12 cellular contexts compared by ENCODE assay signal in genomic region chr9:34337404-34337803, GRCh38. TPM values are rescaled to one million over a fixed set of nuclear protein-coding genes. Genes with fewer than 3 reads are reported as not detected.
DNase-seq lines count a peak whose midpoint lies in the region; ATAC-seq, FAIRE-seq and TF ChIP-seq lines count a peak whose summit lies in the region.
"Had no signal": no experiment of that assay in that cellular context is flagged by ENCODE, and none has a peak within 500 bp of the region (broad histone marks: within the 10 kb centered on the region; RNA-seq: fewer than 3 reads in every experiment).

No MANE protein-coding gene starts in this region.

- BruUV-seq in IMR-90 (replicated peaks; lab: Mats Ljungman, UMichigan) (no TSS peak), GM12878 (replicated peaks; lab: Mats Ljungman, UMichigan) (no TSS peak)

- H4K91ac ChIP-seq in IMR-90 (ENCODE audit: insufficient read depth, low read depth, low read length), result no peak overlapping the region

- dilution Hi-C loops in IMR-90 (cut with HindIII; ENCODE audit: low sequenced_read_pairs, unreplicated experiment), result no loop called here

- H4K20me1 ChIP-seq in IMR-90 (ENCODE audit: insufficient read depth, low read length), result peaks cover 3% of the 10 kb centered on the region; the same call in 1 of the 2 replicates
- H4K20me1 ChIP-seq in GM12878 (ENCODE audit: control insufficient read depth, insufficient read depth), result no peaks in the 10 kb centered on the region

- peaks cover 21 to 37% of the 10 kb centered on the region in 2 experiments for H3K79me1 ChIP-seq in IMR-90 (ENCODE audit: low read depth in 1 of 2, low read length in 2 of 2)

- no peak overlapping the region for H3K56ac ChIP-seq in IMR-90 (ENCODE audit: extremely low read depth, insufficient read depth, low read length)

- no peak for FAIRE-seq in GM12878 (lab: Jason Lieb, UNC)

- no peak overlapping the region for H3K9ac ChIP-seq in IMR-90 (ENCODE audit: low read depth, low read length)
- H3K9ac ChIP-seq in GM12878 (ENCODE audit: control insufficient read depth, insufficient read depth, low read length), result no peak overlapping the region

- H2AK9ac ChIP-seq in IMR-90 (replicated peaks; ENCODE audit: low read depth, low read length, poor library complexity), result no peak overlapping the region

- no peaks in the 10 kb centered on the region for H3K9me1 ChIP-seq in IMR-90 (ENCODE audit: insufficient read depth, low read length)

- RAD21 ChIA-PET in GM12878 (lab: Charles Lee; ENCODE audit: unreplicated experiment), result no interaction called here

- no peak overlapping the region for H3K4ac ChIP-seq in IMR-90 (ENCODE audit: low read depth, low read length)

- DNase-seq in AG09319 (ENCODE audit: extremely low read depth, low read depth) (no peak), IMR-90 (peak; percentile 37), GM12878 (ENCODE audit: low read depth, low spot score) (no peak), kidney epithelial cell (ENCODE audit: low read depth) (no peak), NCI-H2081 (lab: John Stamatoyannopoulos, UW) (no peak), NCI-H446 (lab: John Stamatoyannopoulos, UW) (no peak), HuH-7.5 (ENCODE audit: low spot score) (no peak)
- DNase-seq: activated effector memory CD4-positive, alpha-beta T cell treated with anti-CD3 and anti-CD28 coated beads, Interleukin-2, amount 50 U/mL, for 16 hours; foreskin melanocyte; stomach had no signal

- CTCF ChIA-PET in IMR-90 (lab: Yijun Ruan, JAX), result interaction anchor here (0.6 to 1.0 kb wide), 3 partner anchors 13 to 172 kb away, joined by 3 read pairs; no protein-coding TSS in a partner anchor
- CTCF ChIA-PET in GM12878 (lab: Yijun Ruan, JAX), result interaction anchor here (1.2 to 8.1 kb wide), 2 partner anchors 40 to 84 kb away, joined by 4 to 134 read pairs; partner anchors contain the start of gene MYORG

- no peak overlapping the region for H4K8ac ChIP-seq in IMR-90 (ENCODE audit: low read depth in 2 of 2, low read length in 2 of 2)

- H2AFZ ChIP-seq in IMR-90 (replicated peaks; ENCODE audit: low read length, poor library complexity) (no peak overlapping the region), GM12878 (ENCODE audit: control insufficient read depth, low read depth, low read length) (no peak overlapping the region)

- TF ChIP-seq CTCF in AG09319 (IDR thresholded peaks at IDR 0.05; ENCODE audit: low read depth, low read length), result peak; percentile 26
- peak; percentile 40 for TF ChIP-seq CTCF in IMR-90 (conservative IDR thresholded peaks at IDR 0.05; ENCODE audit: low read depth, low read length)
- TF ChIP-seq CTCF in GM12878 (IDR thresholded peaks at IDR 0.05 in 2 of 3, conservative IDR thresholded peaks at IDR 0.05 in 1 of 3; ENCODE audit: control insufficient read depth in 2 of 3, extremely low read depth in 1 of 3, insufficient read depth in 1 of 3, low read depth in 3 of 3, low read length in 3 of 3), result no peak; a peak in 1 of 6 replicates
- TF ChIP-seq CTCF in kidney epithelial cell (IDR thresholded peaks at IDR 0.05; ENCODE audit: insufficient read depth, low read length, poor library complexity, severe bottlenecking), result peak; percentile 14

- WGBS in IMR-90 (ENCODE audit: extremely low coverage in 2 of 2, insufficient read length in 1 of 2), 2 experiments, result 100% methylated on average over 1 of the region's 2 CpGs; no CpG with 5 or more reads in 1 of the 2 experiments
- 100% methylated on average over 2 of the region's 2 CpGs for WGBS in GM12878 (ENCODE audit: insufficient coverage, insufficient replicate concordance, low lambda C conversion rate, missing lambda C conversion rate)

- H3K27ac ChIP-seq in IMR-90 (ENCODE audit: insufficient read depth, low read length) (no peak overlapping the region), GM12878 (ENCODE audit: control insufficient read depth, insufficient read depth) (no peak overlapping the region)
- H3K27ac ChIP-seq: stomach had no signal

- ATAC-seq in IMR-90 (ENCODE audit: low read depth), result no peak
- no peak for ATAC-seq in GM12878
- ATAC-seq in esophagus mucosa, result no peak
- ATAC-seq: sciatic nerve had no signal

- no peak overlapping the region for H3K4me3 ChIP-seq in IMR-90 (ENCODE audit: insufficient read depth, low read depth, low read length)
- H3K4me3 ChIP-seq in GM12878, result no peak overlapping the region
- no peak overlapping the region for H3K4me3 ChIP-seq in kidney epithelial cell (ENCODE audit: low read depth, low read length)
- H3K4me3 ChIP-seq: stomach had no signal

- H2BK120ac ChIP-seq in IMR-90 (ENCODE audit: low read depth, low read length), result no peak overlapping the region

- SMC1A ChIA-PET in GM12878 (lab: Charles Lee; ENCODE audit: uncharacterized antibody, unreplicated experiment), result no interaction called here

- H2BK5ac ChIP-seq in IMR-90 (ENCODE audit: low read depth, low read length, poor library complexity, severe bottlenecking), result no peak overlapping the region

- intact Hi-C loops in IMR-90 (cut with micrococcal nuclease) (no loop called here), GM12878 (cut with micrococcal nuclease; ENCODE audit: unreplicated experiment) (no loop called here)

- H2BK15ac ChIP-seq in IMR-90 (ENCODE audit: low read depth, low read length), result no peak overlapping the region

- TF ChIP-seq RAD21 in IMR-90 (IDR thresholded peaks at IDR 0.05; ENCODE audit: low read length) (peak; percentile 50), GM12878 (IDR thresholded peaks at IDR 0.05; ENCODE audit: insufficient read depth, low read depth, low read length) (0 out of 2 replicates have a peak, but pooled peaks have one; percentile 11)

- H3K27me3 ChIP-seq in IMR-90 (ENCODE audit: control insufficient read depth, insufficient read depth, low read length), result no peaks in the 10 kb centered on the region
- no peaks in the 10 kb centered on the region for H3K27me3 ChIP-seq in GM12878 (replicated peaks in 1 of 2; ENCODE audit: control insufficient read depth in 2 of 2, insufficient read depth in 2 of 2, low read length in 1 of 2)
- no peaks in the 10 kb centered on the region for H3K27me3 ChIP-seq in kidney epithelial cell (ENCODE audit: control insufficient read depth, insufficient read depth, low read length)
- H3K27me3 ChIP-seq: stomach had no signal

- no peak for TF ChIP-seq EP300 in GM12878 (IDR thresholded peaks at IDR 0.05; ENCODE audit: borderline replicate concordance in 1 of 2, control insufficient read depth in 1 of 2, low read depth in 2 of 2, low read length in 2 of 2)

- H2BK20ac ChIP-seq in IMR-90 (ENCODE audit: low read depth, low read length), result no peak overlapping the region

- no peaks in the 10 kb centered on the region for H3K4me1 ChIP-seq in IMR-90 (ENCODE audit: control insufficient read depth, insufficient read depth, low read length)
- no peaks in the 10 kb centered on the region for H3K4me1 ChIP-seq in GM12878 (ENCODE audit: control insufficient read depth, insufficient read depth, low read length)

- no peak overlapping the region for H4K5ac ChIP-seq in IMR-90 (ENCODE audit: low read depth, low read length)

- no peak overlapping the region for H3K14ac ChIP-seq in IMR-90 (replicated peaks; ENCODE audit: low read depth, low read length)

- POLR2A ChIA-PET in IMR-90 (lab: Charles Lee; ENCODE audit: unreplicated experiment), result no interaction called here
- POLR2A ChIA-PET in GM12878 (lab: Charles Lee), result no interaction called here

- no peak overlapping the region for H2AK5ac ChIP-seq in IMR-90 (ENCODE audit: low read depth, low read length)

- TF ChIP-seq POLR2A in IMR-90 (IDR thresholded peaks at IDR 0.05; ENCODE audit: low read depth, low read length) (no peak), GM12878 (IDR thresholded peaks at IDR 0.05; ENCODE audit: low read depth, low read length) (no peak)

- H3K36me3 ChIP-seq in IMR-90 (ENCODE audit: control insufficient read depth, insufficient read depth, low read length), result peaks cover 32% of the 10 kb centered on the region
- H3K36me3 ChIP-seq in GM12878 (ENCODE audit: control insufficient read depth in 2 of 2, insufficient read depth in 2 of 2, low read length in 1 of 2), result peaks cover 4 to 16% of the 10 kb centered on the region in 2 experiments; a peak in 3 of 4 replicates
- H3K36me3 ChIP-seq in kidney epithelial cell (ENCODE audit: control insufficient read depth, insufficient read depth, low read length), result peaks cover 3% of the 10 kb centered on the region

- H3K18ac ChIP-seq in IMR-90 (ENCODE audit: low read depth, low read length), result no peak overlapping the region

- H3K4me2 ChIP-seq in IMR-90 (ENCODE audit: low read depth, low read length), result no peak overlapping the region
- H3K4me2 ChIP-seq in GM12878 (ENCODE audit: control insufficient read depth, insufficient read depth), result no peak overlapping the region

- H3K23ac ChIP-seq in IMR-90 (ENCODE audit: low read depth, low read length), result no peak overlapping the region

- no peaks in the 10 kb centered on the region; the same call in 1 of the 2 replicates for H3K79me2 ChIP-seq in GM12878 (ENCODE audit: control insufficient read depth, insufficient read depth, low read length)

- H3K9me3 ChIP-seq in IMR-90 (ENCODE audit: control insufficient read depth, insufficient read depth, low read length) (no peaks in the 10 kb centered on the region), GM12878 (replicated peaks; ENCODE audit: control insufficient read depth, insufficient read depth, low read length) (no peaks in the 10 kb centered on the region)
- H3K9me3 ChIP-seq: stomach had no signal

- in situ Hi-C loops in IMR-90 (cut with MboI; ENCODE audit: low sequenced_read_pairs), result no loop called here
- in situ Hi-C loops in GM12878 (cut with MboI), result no loop called here

RNA-seq across cellular contexts. Expression of gene NUDT2, which starts 8.0 kb away (rescaled TPM):
- 33.9 and 45.0 TPM in 2 replicates for total RNA-seq in IMR-90 (2012; rRNA removed)
- 32.8 and 36.6 TPM in 2 replicates for polyA plus RNA-seq in IMR-90 (2012; rRNA removed)
- polyA plus RNA-seq in IMR-90 (2012; cell fraction: cytosol; rRNA removed), result 27.1 and 45.6 TPM in 2 replicates
- polyA plus RNA-seq in IMR-90 (2012; cell fraction: nucleus; rRNA removed; ENCODE audit: low replicate concordance), result 13.9 and 34.5 TPM in 2 replicates
- 4.5 and 7.5 TPM in 2 replicates for total RNA-seq in GM12878 (2013; cell fraction: nucleolus; rRNA removed)
- total RNA-seq in GM12878 (2014; rRNA removed), result 24.8 and 24.9 TPM in 2 replicates
- total RNA-seq in GM12878 (2014; rRNA removed; fragmentation: Illumina TruSeq; extraction: Trizol), result 28.7 and 31.2 TPM in 2 replicates
- 23.8 and 24.5 TPM in 2 replicates for total RNA-seq in GM12878 (2021)
- polyA plus RNA-seq in GM12878 (2011; ENCODE audit: low read depth), result 23.4 TPM
- polyA plus RNA-seq in GM12878 (2011; rRNA removed), result 46.6 and 46.8 TPM in 2 replicates
- 41.7 and 43.4 TPM in 2 replicates for polyA plus RNA-seq in GM12878 (2011; cell fraction: cytosol; rRNA removed)
- polyA plus RNA-seq in GM12878 (2011; cell fraction: nucleus; rRNA removed), result 16.7 and 20.8 TPM in 2 replicates
- polyA plus RNA-seq in GM12878 (2012), result 25.8 and 30.5 TPM in 2 replicates
- 29.2 and 30.1 TPM in 2 replicates for polyA plus RNA-seq in GM12878 (2014; fragmentation: Illumina TruSeq; extraction: Trizol)
- polyA plus RNA-seq in GM12878 (2014; fragmentation: Nextera tagmentation; extraction: Ambion mirVana), result 10 to 100 TPM; 54.4 to 55.1 TPM
- polyA plus RNA-seq in GM12878 (2014; rRNA removed), result 27.7 and 27.8 TPM in 2 replicates
- polyA plus RNA-seq in GM12878 (2016; fragmentation: Nextera tagmentation; extraction: Ambion mirVana), result 10 to 100 TPM; 37.2 to 40.5 TPM
- polyA minus RNA-seq in GM12878 (2011; rRNA and poly(A)+ RNA removed), result 20.0 and 23.2 TPM in 2 replicates
- polyA minus RNA-seq in GM12878 (2011; cell fraction: cytosol; rRNA and poly(A)+ RNA removed), result 4.0 and 4.9 TPM in 2 replicates
- 2.3 and 4.7 TPM in 2 replicates for polyA minus RNA-seq in GM12878 (2011; cell fraction: nucleus; rRNA and poly(A)+ RNA removed)
- 18.1 and 30.0 TPM in 2 replicates for total RNA-seq in kidney epithelial cell
- 19.9 TPM for total RNA-seq in esophagus mucosa

RNA-seq across cellular contexts. Expression of gene KIF24, which starts 8.3 kb away (rescaled TPM):
- total RNA-seq in IMR-90 (2012; rRNA removed), result 2.5 and 3.0 TPM in 2 replicates
- 1.1 and 1.4 TPM in 2 replicates for polyA plus RNA-seq in IMR-90 (2012; rRNA removed)
- polyA plus RNA-seq in IMR-90 (2012; cell fraction: cytosol; rRNA removed), result 0.29 and 0.36 TPM in 2 replicates
- 1.3 and 1.8 TPM in 2 replicates for polyA plus RNA-seq in IMR-90 (2012; cell fraction: nucleus; rRNA removed; ENCODE audit: low replicate concordance)
- total RNA-seq in GM12878 (2013; cell fraction: nucleolus; rRNA removed), result 8.8 and 9.8 TPM in 2 replicates
- 6.0 and 6.7 TPM in 2 replicates for total RNA-seq in GM12878 (2014; rRNA removed)
- total RNA-seq in GM12878 (2014; rRNA removed; fragmentation: Illumina TruSeq; extraction: Trizol), result 5.7 TPM in 2 replicates
- 5.2 and 5.3 TPM in 2 replicates for total RNA-seq in GM12878 (2021)
- 1.1 TPM for polyA plus RNA-seq in GM12878 (2011; ENCODE audit: low read depth)
- polyA plus RNA-seq in GM12878 (2011; rRNA removed), result 4.4 and 5.0 TPM in 2 replicates
- 4.1 and 4.7 TPM in 2 replicates for polyA plus RNA-seq in GM12878 (2011; cell fraction: cytosol; rRNA removed)
- polyA plus RNA-seq in GM12878 (2011; cell fraction: nucleus; rRNA removed), result 7.0 and 7.2 TPM in 2 replicates
- polyA plus RNA-seq in GM12878 (2012), result 1.3 and 1.7 TPM in 2 replicates
- polyA plus RNA-seq in GM12878 (2014; fragmentation: Illumina TruSeq; extraction: Trizol), result 4.7 and 5.5 TPM in 2 replicates
- polyA plus RNA-seq in GM12878 (2014; fragmentation: Nextera tagmentation; extraction: Ambion mirVana), result under 1 TPM; 0.58 to 0.66 TPM
- 4.2 and 4.5 TPM in 2 replicates for polyA plus RNA-seq in GM12878 (2014; rRNA removed)
- polyA plus RNA-seq in GM12878 (2016; fragmentation: Nextera tagmentation; extraction: Ambion mirVana), result 1 to 10 TPM; 5.8 to 6.0 TPM
- polyA minus RNA-seq in GM12878 (2011; rRNA and poly(A)+ RNA removed), result 10.2 and 10.5 TPM in 2 replicates
- 2.9 and 4.2 TPM in 2 replicates for polyA minus RNA-seq in GM12878 (2011; cell fraction: cytosol; rRNA and poly(A)+ RNA removed)
- 4.2 and 7.8 TPM in 2 replicates for polyA minus RNA-seq in GM12878 (2011; cell fraction: nucleus; rRNA and poly(A)+ RNA removed)
- 1.0 and 1.2 TPM in 2 replicates for total RNA-seq in kidney epithelial cell
- 2.0 TPM for total RNA-seq in esophagus mucosa

RNA-seq across cellular contexts. Expression of gene MYORG, which starts 39.3 kb away (rescaled TPM):
- total RNA-seq in IMR-90 (2012; rRNA removed) (0.36 and 0.56 TPM in 2 replicates), GM12878 (2014; rRNA removed) (0.11 and 0.16 TPM in 2 replicates), GM12878 (2014; rRNA removed; fragmentation: Illumina TruSeq; extraction: Trizol) (0.05 and 0.09 TPM in 2 replicates), GM12878 (2021) (0.21 and 0.36 TPM in 2 replicates), kidney epithelial cell (3.8 and 4.9 TPM in 2 replicates), esophagus mucosa (5.4 TPM)
- polyA plus RNA-seq in IMR-90 (2012; rRNA removed) (0.60 TPM in 2 replicates), GM12878 (2011; rRNA removed) (not detected in 2 replicates), GM12878 (2014; fragmentation: Illumina TruSeq; extraction: Trizol) (0.10 and 0.16 TPM in 2 replicates), GM12878 (2014; fragmentation: Nextera tagmentation; extraction: Ambion mirVana) (under 1 TPM; 0.06 to 0.07 TPM), GM12878 (2014; rRNA removed) (0.05 and 0.15 TPM in 2 replicates), GM12878 (2016; fragmentation: Nextera tagmentation; extraction: Ambion mirVana) (under 1 TPM; 0.13 to 0.24 TPM)
- 0.24 and 0.52 TPM in 2 replicates for polyA plus RNA-seq in IMR-90 (2012; cell fraction: cytosol; rRNA removed)
- 0.25 and 0.29 TPM in 2 replicates for polyA plus RNA-seq in IMR-90 (2012; cell fraction: nucleus; rRNA removed; ENCODE audit: low replicate concordance)
- 0.08 and 0.10 TPM in 2 replicates for total RNA-seq in GM12878 (2013; cell fraction: nucleolus; rRNA removed)
- polyA plus RNA-seq in GM12878 (2011; ENCODE audit: low read depth), result 0.07 TPM
- polyA plus RNA-seq in GM12878 (2011; cell fraction: cytosol; rRNA removed), result 0.03 TPM in 2 replicates
- polyA plus RNA-seq in GM12878 (2011; cell fraction: nucleus; rRNA removed), result not detected in 2 replicates
- polyA plus RNA-seq in GM12878 (2012), result 0.18 and 0.20 TPM in 2 replicates
- polyA minus RNA-seq in GM12878 (2011; rRNA and poly(A)+ RNA removed), result not detected in 2 replicates
- not detected in 2 replicates for polyA minus RNA-seq in GM12878 (2011; cell fraction: cytosol; rRNA and poly(A)+ RNA removed)
- under 0.01 TPM in 1 of 2 replicates, not detected in the other for polyA minus RNA-seq in GM12878 (2011; cell fraction: nucleus; rRNA and poly(A)+ RNA removed)

Comparison
In these comparisons a context has a peak if more than half of its experiments do, and no peak if none do; other contexts are left out.
1. CTCF ChIP-seq: peak in AG09319 (single experiment), IMR-90 (single experiment) and kidney epithelial cell (single experiment); none in GM12878 (0 of 3).